8 cellular contexts compared by ENCODE assay signal in the genomic region with DNA sequence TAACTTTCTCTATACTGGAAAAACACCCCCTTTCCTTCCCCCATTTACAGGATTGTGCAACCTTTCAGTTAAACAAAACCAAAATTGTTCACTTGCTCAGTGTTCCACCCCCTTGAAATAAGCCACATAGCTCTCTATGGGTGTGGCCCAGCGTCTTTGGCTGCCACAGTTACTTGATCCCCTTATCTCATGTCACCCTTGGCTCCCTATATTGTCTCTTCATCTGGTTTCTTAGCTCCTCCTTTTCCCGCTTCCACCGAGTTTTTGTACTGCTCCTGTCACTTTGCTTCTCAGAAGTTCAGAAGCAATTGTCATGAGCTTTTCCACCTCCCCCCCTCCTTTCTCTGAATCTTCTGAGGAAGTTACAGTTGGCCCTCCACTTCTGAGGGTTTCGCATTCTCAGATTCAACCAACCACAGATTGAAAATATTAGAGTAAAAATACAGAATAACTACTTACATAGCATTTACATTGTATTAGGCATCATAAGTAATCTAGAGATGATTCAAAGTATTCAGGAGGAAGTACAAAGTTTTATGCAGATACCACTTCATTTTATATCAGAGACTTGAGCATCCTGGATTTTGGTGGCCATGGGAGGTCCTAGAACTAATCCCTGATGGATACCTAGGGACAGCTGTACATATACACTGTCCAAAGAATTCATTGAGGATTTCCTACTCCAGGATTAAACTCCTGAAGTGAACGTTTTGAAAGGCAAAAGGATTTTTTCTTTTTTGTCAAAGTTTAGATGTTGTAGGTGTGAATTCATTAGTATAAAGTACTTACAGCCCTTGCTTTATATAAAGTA.
DNase-seq lines count a peak whose midpoint lies in the region; ATAC-seq and TF ChIP-seq lines count a peak whose summit lies in the region.

No MANE protein-coding gene starts in this region.

- peak; percentile 39 for DNase-seq in activated naive CD4-positive, alpha-beta T cell treated with Interleukin-2 at 50 U/mL for 16 hours
- no peak for DNase-seq in activated naive CD4-positive, alpha-beta T cell (lab: John Stamatoyannopoulos, UW)
- DNase-seq in SK-N-MC (ENCODE audit: low read depth, low spot score) = no peak
- no peak for DNase-seq in spleen
- no peak for DNase-seq in SW 1271 (lab: John Stamatoyannopoulos, UW)
- no peak for DNase-seq in NCI-H1092 (lab: John Stamatoyannopoulos, UW)

- WGBS in spleen, 5 donors = 18 to 22% (median 19%) methylated on average over 4 to 5 of the region's 5 CpGs

- H3K9ac ChIP-seq in SK-N-MC (ENCODE audit: insufficient read length) = no peak overlapping the region

- intact Hi-C loops in spleen (cut with DNase I; ENCODE audit: low total_unique reads) = loop anchor here (10.0 kb wide), 1 partner anchor 53 kb away; no protein-coding TSS in a partner anchor

- H3K4me3 ChIP-seq in SK-N-MC (no peak overlapping the region), spleen (peak overlapping the region in 1 of 8 donors; percentile 27)

- no peaks in the 10 kb centered on the region for H3K27me3 ChIP-seq in spleen (replicated peaks in 1 of 7)

- H3K4me1 ChIP-seq in spleen = peaks cover 31 to 100% (median 77%) of the 10 kb centered on the region in 6 donors

- no peak for TF ChIP-seq POLR2A in spleen (IDR thresholded peaks at IDR 0.05)

- H3K9me3 ChIP-seq in SK-N-MC (ENCODE audit: low read depth, low read length) (no peaks in the 10 kb centered on the region), spleen (no peaks in the 10 kb centered on the region)

- no peak for TF ChIP-seq CTCF in spleen (IDR thresholded peaks at IDR 0.05 in 8 of 11, conservative IDR thresholded peaks at IDR 0.05 in 3 of 11)

- H3K27ac ChIP-seq in SK-N-MC (peak overlapping the region; percentile 19; the same call in 1 of the 2 replicates), spleen (peak overlapping the region; percentile 67 to 84 (median 81))

- peak; percentile 44 for ATAC-seq in HG02973 (IDR thresholded peaks at IDR 0.05; ENCODE audit: unreplicated experiment)
- peak; percentile 33 for ATAC-seq in esophagus mucosa

- H3K36me3 ChIP-seq in SK-N-MC (ENCODE audit: insufficient read depth, low read length) (no peaks in the 10 kb centered on the region), spleen (no peaks in the 10 kb centered on the region)
